In the genomic region with DNA sequence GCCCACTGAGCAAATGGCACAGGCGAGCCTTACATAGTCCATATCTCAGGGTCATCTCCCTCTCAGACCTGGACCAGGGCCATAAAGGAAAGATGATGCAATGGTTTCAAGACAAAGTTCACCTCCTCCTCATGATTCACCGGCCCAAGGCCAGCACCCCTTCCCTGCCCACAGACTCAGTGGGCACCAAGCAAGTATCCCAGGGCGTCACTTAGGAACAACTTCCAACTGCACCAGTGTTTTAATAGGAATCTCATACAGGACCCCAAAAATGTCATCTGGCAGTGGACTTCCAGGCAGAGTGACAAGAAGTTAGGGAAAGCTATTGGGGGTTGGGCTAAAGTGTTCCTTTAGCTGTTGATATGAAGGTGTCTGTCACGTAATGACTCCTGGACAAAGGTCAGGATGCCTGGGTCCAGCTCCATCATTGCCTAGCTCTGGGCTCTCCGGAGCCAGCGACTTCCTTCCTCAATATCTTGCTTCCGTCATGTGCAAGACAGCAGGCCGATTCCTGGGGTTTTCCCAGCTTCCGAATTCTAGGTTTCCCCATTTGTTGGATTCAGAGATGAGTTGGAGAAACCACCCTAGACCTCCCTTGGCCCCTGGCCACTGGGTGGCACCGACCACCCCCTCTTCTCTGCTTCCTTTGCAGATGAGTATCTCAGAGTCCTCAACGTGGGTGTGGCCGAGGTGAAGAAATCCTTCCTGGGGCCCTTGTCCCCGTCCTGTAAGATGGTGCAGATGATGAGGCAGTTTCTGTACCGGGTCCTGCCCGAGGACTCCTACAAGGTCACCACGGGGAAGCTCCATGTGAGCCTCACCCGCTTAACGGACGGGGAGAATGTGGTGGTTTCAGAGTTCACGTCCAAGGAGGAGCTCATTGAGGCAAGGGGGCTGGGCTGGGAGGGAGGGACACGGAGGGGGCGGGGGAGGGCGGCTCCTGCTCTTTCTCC, we compare ENCODE assay signal across 15 cellular contexts. TPM values are rescaled to one million over a fixed set of nuclear protein-coding genes. Genes with fewer than 3 reads are reported as not detected.
DNase-seq lines count a peak whose midpoint lies in the region; ATAC-seq and TF ChIP-seq lines count a peak whose summit lies in the region.
"Had no signal": no experiment of that assay in that cellular context is flagged by ENCODE, and none has a peak within 500 bp of the region (broad histone marks: within the 10 kb centered on the region; RNA-seq: fewer than 3 reads in every experiment).

No MANE protein-coding gene starts in this region.

- H3K27me3 Mint-ChIP-seq in CD4-positive, alpha-beta T cell, result peaks cover 1% of the 10 kb centered on the region
- peaks cover under 1% of the 10 kb centered on the region in 2 donors for H3K27me3 Mint-ChIP-seq in CD4-positive, alpha-beta memory T cell

- no peak overlapping the region for H3K4me3 Mint-ChIP-seq in CD4-positive, alpha-beta T cell
- H3K4me3 Mint-ChIP-seq in CD4-positive, alpha-beta memory T cell, result no peak overlapping the region
- H3K4me3 Mint-ChIP-seq: mesothelial cell of epicardium had no signal

- H3K27ac ChIP-seq in colonic mucosa (peak overlapping the region; percentile 27), tibial nerve (no peak overlapping the region)
- H3K27ac ChIP-seq in CD4-positive, alpha-beta T cell (ENCODE audit: low read depth, low read length), result no peak overlapping the region
- no peak overlapping the region for H3K27ac ChIP-seq in CD4-positive, alpha-beta memory T cell (ENCODE audit: low read depth, low read length)
- H3K27ac ChIP-seq: body of pancreas had no signal

- TF ChIP-seq EP300 in tibial nerve (IDR thresholded peaks at IDR 0.05), result no peak

- H3K27ac Mint-ChIP-seq in CD4-positive, alpha-beta T cell, result no peak overlapping the region
- H3K27ac Mint-ChIP-seq in CD4-positive, alpha-beta memory T cell, result no peak overlapping the region
- H3K27ac Mint-ChIP-seq: mesothelial cell of epicardium had no signal

- no peak overlapping the region for H3K4me3 ChIP-seq in colonic mucosa
- H3K4me3 ChIP-seq in CD4-positive, alpha-beta memory T cell (ENCODE audit: low read length in 2 of 2), result no peak overlapping the region
- no peak overlapping the region for H3K4me3 ChIP-seq in tibial nerve
- H3K4me3 ChIP-seq: body of pancreas had no signal

- 68% methylated on average over 20 to 23 of the region's 23 CpGs for WGBS in tibial nerve, 2 donors

- DNase-seq in GF-D8 (lab: John Stamatoyannopoulos, UW) (peak; percentile 73), NOMO-1 (lab: John Stamatoyannopoulos, UW; ENCODE audit: unreplicated experiment in 2 of 2) (peak; percentile 83 to 93), colonic mucosa (peak; percentile 77), mucosa of gallbladder (ENCODE audit: low spot score) (peak; percentile 76), tibial nerve (ENCODE audit: low spot score in 2 of 2) (no peak)
- DNase-seq in CD4-positive, alpha-beta T cell, result no peak
- no peak for DNase-seq in CD4-positive, alpha-beta memory T cell
- DNase-seq: activated CD8-positive, alpha-beta memory T cell treated with anti-CD3 and anti-CD28 coated beads, Interleukin-2, amount 50 U/mL, for 48 hours; COR-L47; NCI-H187; stimulated activated CD4-positive, alpha-beta T cell treated with anti-CD3 and anti-CD28 coated beads, Interleukin-12 subunit alpha, Interleukin-12 subunit beta, amount 100 ng/mL, for 4 hours had no signal

- H3K4me1 ChIP-seq in colonic mucosa (no peaks in the 10 kb centered on the region), tibial nerve (peaks cover 0 to 8% (median 0%) of the 10 kb centered on the region in 4 donors)
- H3K4me1 ChIP-seq in CD4-positive, alpha-beta memory T cell (ENCODE audit: insufficient read depth, low read length), result peaks cover 11% of the 10 kb centered on the region
- H3K4me1 ChIP-seq: body of pancreas had no signal

- H3K9me3 ChIP-seq in colonic mucosa (no peaks in the 10 kb centered on the region), tibial nerve (no peaks in the 10 kb centered on the region)
- no peaks in the 10 kb centered on the region for H3K9me3 ChIP-seq in CD4-positive, alpha-beta T cell (ENCODE audit: control insufficient read depth, low read length)
- no peaks in the 10 kb centered on the region for H3K9me3 ChIP-seq in CD4-positive, alpha-beta memory T cell (ENCODE audit: control insufficient read depth in 1 of 2, low read length in 2 of 2)
- H3K9me3 ChIP-seq: body of pancreas had no signal

- intact Hi-C loops in colonic mucosa (cut with DNase I), result no loop called here
- intact Hi-C loops in CD4-positive, alpha-beta T cell (cut with DNase I, micrococcal nuclease), result no loop called here
- intact Hi-C loops in CD4-positive, alpha-beta memory T cell (cut with micrococcal nuclease), result no loop called here

- H3K36me3 ChIP-seq in colonic mucosa (no peaks in the 10 kb centered on the region), tibial nerve (no peaks in the 10 kb centered on the region)
- no peaks in the 10 kb centered on the region for H3K36me3 ChIP-seq in CD4-positive, alpha-beta memory T cell (ENCODE audit: insufficient read depth, low read length)

- POLR2A ChIA-PET in CD4-positive, alpha-beta T cell (lab: Charles Lee), result no interaction called here
- POLR2A ChIA-PET in CD4-positive, alpha-beta memory T cell (lab: Charles Lee; ENCODE audit: partially characterized antibody), result no interaction called here

- H3K27me3 ChIP-seq in colonic mucosa, result no peaks in the 10 kb centered on the region
- no peaks in the 10 kb centered on the region for H3K27me3 ChIP-seq in CD4-positive, alpha-beta T cell (ENCODE audit: control insufficient read depth, insufficient read depth, low read length)
- H3K27me3 ChIP-seq in CD4-positive, alpha-beta memory T cell (ENCODE audit: insufficient read depth, low read length), result no peaks in the 10 kb centered on the region
- H3K27me3 ChIP-seq in tibial nerve, result peaks cover 0 to 13% of the 10 kb centered on the region in 2 donors
- H3K27me3 ChIP-seq: body of pancreas had no signal

- peaks cover 12% of the 10 kb centered on the region for H3K4me1 Mint-ChIP-seq in CD4-positive, alpha-beta T cell (ENCODE audit: low read depth)
- peaks cover 7 to 14% (median 9%) of the 10 kb centered on the region in 4 donors for H3K4me1 Mint-ChIP-seq in CD4-positive, alpha-beta memory T cell
- H3K4me1 Mint-ChIP-seq: mesothelial cell of epicardium had no signal

- no peaks in the 10 kb centered on the region for H3K36me3 Mint-ChIP-seq in CD4-positive, alpha-beta T cell (ENCODE audit: low read depth)
- no peaks in the 10 kb centered on the region for H3K36me3 Mint-ChIP-seq in CD4-positive, alpha-beta memory T cell
- H3K36me3 Mint-ChIP-seq: mesothelial cell of epicardium had no signal

- no peak for TF ChIP-seq POLR2A in tibial nerve (IDR thresholded peaks at IDR 0.05)

- TF ChIP-seq CTCF in colonic mucosa (IDR thresholded peaks at IDR 0.05) (no peak), tibial nerve (IDR thresholded peaks at IDR 0.05) (no peak)
- no peak for TF ChIP-seq CTCF in CD4-positive, alpha-beta T cell (IDR thresholded peaks at IDR 0.05)

- ATAC-seq in HG03135 (IDR thresholded peaks at IDR 0.05; ENCODE audit: unreplicated experiment), result no peak
- ATAC-seq in CD4-positive, alpha-beta T cell (ENCODE audit: poor library complexity), result no peak
- ATAC-seq: body of pancreas had no signal

- no peaks in the 10 kb centered on the region for H3K9me3 Mint-ChIP-seq in CD4-positive, alpha-beta T cell
- no peaks in the 10 kb centered on the region for H3K9me3 Mint-ChIP-seq in CD4-positive, alpha-beta memory T cell
- H3K9me3 Mint-ChIP-seq: mesothelial cell of epicardium had no signal

- H3K9ac ChIP-seq in colonic mucosa (ENCODE audit: low read depth in 2 of 2, low read length in 2 of 2), result no peak overlapping the region

- CTCF ChIA-PET in CD4-positive, alpha-beta T cell (lab: Charles Lee), result interaction anchor here (2.1 kb wide), 1 partner anchor 11 kb away, joined by 6 read pairs; no protein-coding TSS in a partner anchor
- CTCF ChIA-PET in CD4-positive, alpha-beta memory T cell (lab: Charles Lee; ENCODE audit: partially characterized antibody), result interaction anchor here (1.7 kb wide), 1 partner anchor 9 kb away, joined by 5 read pairs; no protein-coding TSS in a partner anchor

RNA-seq across cellular contexts. Expression of gene PNPLA1, which starts 21.1 kb away (rescaled TPM):
- total RNA-seq in colonic mucosa, result under 1 TPM; 0.35 TPM
- total RNA-seq in mucosa of gallbladder, result 0.14 TPM
- total RNA-seq in CD4-positive, alpha-beta T cell, result under 1 TPM in 1 of 2 experiments, not detected in 1; 0.17 TPM
- under 1 TPM in 1 of 2 experiments, not detected in 1; 0.42 TPM for total RNA-seq in CD4-positive, alpha-beta memory T cell
- polyA plus RNA-seq in CD4-positive, alpha-beta memory T cell, result not detected
- under 1 TPM in 2 of 4 donors, not detected in 2; 0.21 to 0.30 TPM for total RNA-seq in tibial nerve
- total RNA-seq: body of pancreas, glomerular endothelial cell, mesothelial cell of epicardium had no signal

RNA-seq across cellular contexts. Expression of gene BNIP5, which starts 45.7 kb away (rescaled TPM):
- total RNA-seq in colonic mucosa (1 to 10 TPM; 4.7 to 7.8 TPM), mucosa of gallbladder (7.4 TPM), tibial nerve (not detected)
- total RNA-seq in CD4-positive, alpha-beta T cell, result not detected
- total RNA-seq in CD4-positive, alpha-beta memory T cell, result not detected
- polyA plus RNA-seq in CD4-positive, alpha-beta memory T cell, result not detected
- total RNA-seq: glomerular endothelial cell, mesothelial cell of epicardium had no signal

Comparison
In these comparisons a context has a peak if more than half of its experiments do, and no peak if none do; other contexts are left out.
1. DNase-seq: peak in GF-D8 (single experiment), NOMO-1 (2 of 2), colonic mucosa (single experiment) and mucosa of gallbladder (single experiment); none in CD4-positive, alpha-beta T cell (0 of 10), CD4-positive, alpha-beta memory T cell (0 of 5) and tibial nerve (0 of 2).